12 cellular contexts compared by ENCODE assay signal in the genomic region with DNA sequence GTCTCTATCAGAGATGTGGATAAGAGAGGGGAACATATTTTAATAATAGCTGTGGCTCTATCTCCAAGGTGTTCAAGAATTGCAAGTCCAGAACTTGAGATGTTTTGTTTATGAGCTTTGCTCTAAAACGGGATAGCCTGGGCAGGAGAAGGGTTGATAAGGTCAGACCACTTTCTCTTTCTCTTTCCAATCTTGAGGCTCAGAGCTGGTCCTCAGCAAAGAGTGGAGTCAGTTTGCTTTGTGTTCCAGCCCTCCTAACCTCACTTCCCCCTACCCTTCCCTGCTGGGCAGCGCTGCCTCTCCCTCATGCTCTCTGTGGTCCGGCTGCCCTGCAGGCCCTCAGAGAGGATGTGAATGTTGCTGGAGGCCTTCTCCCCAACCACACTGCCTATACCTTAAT. TPM values are rescaled to one million over a fixed set of nuclear protein-coding genes. Genes with fewer than 3 reads are reported as not detected.
DNase-seq lines count a peak whose midpoint lies in the region; ATAC-seq, FAIRE-seq and TF ChIP-seq lines count a peak whose summit lies in the region.
"Had no signal": no experiment of that assay in that cellular context is flagged by ENCODE, and none has a peak within 500 bp of the region (broad histone marks: within the 10 kb centered on the region; RNA-seq: fewer than 3 reads in every experiment).

No MANE protein-coding gene starts in this region.

- FAIRE-seq in H54 (lab: Jason Lieb, UNC) = no peak
- FAIRE-seq: TTC549 had no signal

- H3K4me1 ChIP-seq in CD8-positive, alpha-beta T cell (ENCODE audit: insufficient read depth, low read length) = peaks cover 41% of the 10 kb centered on the region

- no peak for TF ChIP-seq POLR2A in H54 (IDR thresholded peaks at IDR 0.05; ENCODE audit: low read depth, low read length)

- POLR2A ChIA-PET in CD8-positive, alpha-beta T cell (lab: Charles Lee) = interaction anchor here (0.6 to 1.9 kb wide), 6 partner anchors 10 to 121 kb away, joined by 3 to 7 read pairs (median 3); a partner anchor contains a TSS

- no peak overlapping the region for H3K27ac ChIP-seq in CD8-positive, alpha-beta T cell (ENCODE audit: low read depth, low read length)

- no peaks in the 10 kb centered on the region for H3K9me3 Mint-ChIP-seq in CD8-positive, alpha-beta T cell
- H3K9me3 Mint-ChIP-seq: mesothelial cell of epicardium had no signal

- CTCF ChIA-PET in CD8-positive, alpha-beta T cell (lab: Charles Lee) = interaction anchor here (1.2 to 2.2 kb wide), 3 partner anchors 13 to 72 kb away, joined by 3 to 7 read pairs (median 6); no protein-coding TSS in a partner anchor

- no peak overlapping the region for H3K4me3 ChIP-seq in CD8-positive, alpha-beta T cell (ENCODE audit: low read depth, low read length)
- H3K4me3 ChIP-seq: smooth muscle cell had no signal

- peaks cover 90% of the 10 kb centered on the region for H3K4me1 Mint-ChIP-seq in CD8-positive, alpha-beta T cell (ENCODE audit: low read depth)
- H3K4me1 Mint-ChIP-seq: mesothelial cell of epicardium had no signal

- DNase-seq in CD8-positive, alpha-beta T cell = no peak
- peak; percentile 48 for DNase-seq in GM20000 (ENCODE audit: low spot score)
- peak; percentile 89 for DNase-seq in OCI-M1 (lab: John Stamatoyannopoulos, UW)
- no peak for DNase-seq in left lobe of liver (ENCODE audit: low spot score)
- DNase-seq in HCEC 1CT = no peak
- DNase-seq in GM03348 (ENCODE audit: low spot score) = no peak
- no peak for DNase-seq in H54 (ENCODE audit: insufficient read length, low spot score)
- DNase-seq: stimulated activated naive CD4-positive, alpha-beta T cell treated with Interleukin-2 at 50 U/mL for 16 hours had no signal

- peak overlapping the region; percentile 71 for H3K27ac Mint-ChIP-seq in CD8-positive, alpha-beta T cell
- H3K27ac Mint-ChIP-seq: mesothelial cell of epicardium had no signal

- peaks cover 51% of the 10 kb centered on the region for H3K36me3 Mint-ChIP-seq in CD8-positive, alpha-beta T cell
- H3K36me3 Mint-ChIP-seq: mesothelial cell of epicardium had no signal

- H3K9me3 ChIP-seq in CD8-positive, alpha-beta T cell (ENCODE audit: low read length) = no peaks in the 10 kb centered on the region

- no peak for TF ChIP-seq CTCF in CD8-positive, alpha-beta T cell (IDR thresholded peaks at IDR 0.05)
- TF ChIP-seq CTCF in GM20000 (IDR thresholded peaks at IDR 0.05; ENCODE audit: extremely low read depth, missing control alignments) = no peak

- peaks cover 4% of the 10 kb centered on the region for H3K36me3 ChIP-seq in CD8-positive, alpha-beta T cell (ENCODE audit: insufficient read depth, low read length)

- H3K4me3 Mint-ChIP-seq in CD8-positive, alpha-beta T cell = peak overlapping the region; percentile 52
- H3K4me3 Mint-ChIP-seq: mesothelial cell of epicardium had no signal

- H3K27me3 Mint-ChIP-seq in CD8-positive, alpha-beta T cell (ENCODE audit: low read depth) = no peaks in the 10 kb centered on the region

- peak; percentile 48 for ATAC-seq in CD8-positive, alpha-beta T cell
- ATAC-seq in left lobe of liver (peak; percentile 52), GM18873 (IDR thresholded peaks at IDR 0.05; ENCODE audit: low FRiP score, unreplicated experiment) (no peak)

- no peaks in the 10 kb centered on the region for H3K27me3 ChIP-seq in CD8-positive, alpha-beta T cell (ENCODE audit: insufficient read depth, low read length)

- intact Hi-C loops in CD8-positive, alpha-beta T cell (cut with DNase I, micrococcal nuclease) = loop anchor here in 1 of 2 experiments (2.0 kb wide), 1 partner anchor 13 kb away; a partner anchor contains a TSS

RNA-seq across cellular contexts. Expression of a gene that starts 13.8 kb away (rescaled TPM):
- 10 to 100 TPM; 27.7 to 29.7 TPM for total RNA-seq in CD8-positive, alpha-beta T cell
- total RNA-seq in left lobe of liver = 0.65 TPM

Comparison
In these comparisons a context has a peak if more than half of its experiments do, and no peak if none do; other contexts are left out.
1. DNase-seq: peak in GM20000 (single experiment) and OCI-M1 (single experiment); none in CD8-positive, alpha-beta T cell (0 of 7), left lobe of liver (single experiment), HCEC 1CT (single experiment), GM03348 (single experiment) and H54 (single experiment).
2. RNA of a gene that starts 13.8 kb away (total RNA-seq): 27.7 to 29.7 TPM in CD8-positive, alpha-beta T cell; 0.65 TPM in left lobe of liver (single experiment); every median in the first group is over 10 times any median in the second.